ENCODE assay signal across 20 cellular contexts in genomic region chr19:16160445-16160942, GRCh38. TPM values are rescaled to one million over a fixed set of nuclear protein-coding genes. Genes with fewer than 3 reads are reported as not detected.
A peak's percentile ranks its signal among the peaks of the same experiment; 100 is the strongest.
DNase-seq lines count a peak whose midpoint lies in the region; ATAC-seq, FAIRE-seq and TF ChIP-seq lines count a peak whose summit lies in the region.
"Had no signal": no experiment of that assay in that cellular context is flagged by ENCODE, and none has a peak within 500 bp of the region (broad histone marks: within the 10 kb centered on the region; RNA-seq: fewer than 3 reads in every experiment).

No MANE protein-coding gene starts in this region.

- H3K9me3 Mint-ChIP-seq in activated T-cell treated with anti-CD3 and anti-CD28 coated beads, Interleukin-2, amount 50 U/mL, for 24 hours: no peaks in the 10 kb centered on the region
- H3K9me3 Mint-ChIP-seq in activated B cell treated with CpG ODN at 0.5 μM for 24 hours: no peaks in the 10 kb centered on the region
- no peaks in the 10 kb centered on the region for H3K9me3 Mint-ChIP-seq in stimulated activated memory B cell treated with anti-CD40 and anti-IgM and Interleukin-4, amounts not matched to agents 10 μg/mL and 1 μg/mL and 100 μg/mL, for 72 hours
- H3K9me3 Mint-ChIP-seq: activated CD4-positive, alpha-beta T cell treated with anti-CD3 and anti-CD28 coated beads, Interleukin-2, amount 10 ng/mL, durations not matched to agents 7 days and 5 days had no signal

- CTCF ChIA-PET in activated B cell treated with CpG ODN at 0.5 μM for 24 hours (lab: Charles Lee) (no interaction called here), GM12878 (lab: Yijun Ruan, JAX) (interaction anchor here (0.6 to 0.7 kb wide), 2 partner anchors 20 to 98 kb away, joined by 4 read pairs; no protein-coding TSS in a partner anchor)

- RAD21 ChIA-PET in GM12878 (lab: Charles Lee; ENCODE audit: unreplicated experiment): no interaction called here

- no peaks in the 10 kb centered on the region for H4K20me1 ChIP-seq in GM12878 (ENCODE audit: control insufficient read depth, insufficient read depth)

- H3K36me3 ChIP-seq in GM12878 (ENCODE audit: control insufficient read depth in 2 of 2, insufficient read depth in 2 of 2, low read length in 1 of 2): peaks cover 11 to 16% of the 10 kb centered on the region in 2 experiments
- H3K36me3 ChIP-seq: HAP-1, thoracic aorta had no signal

- TF ChIP-seq EP300 in GM12878 (IDR thresholded peaks at IDR 0.05; ENCODE audit: borderline replicate concordance in 1 of 2, control insufficient read depth in 1 of 2, low read depth in 2 of 2, low read length in 2 of 2): no peak

- H3K4me3 ChIP-seq in GM12878: no peak overlapping the region
- H3K4me3 ChIP-seq: HAP-1, mucosa of descending colon, SK-N-MC, thoracic aorta had no signal

- no peak overlapping the region; the same call in 1 of the 2 replicates for H3K27ac ChIP-seq in GM12878 (ENCODE audit: control insufficient read depth, insufficient read depth)
- H3K27ac ChIP-seq: HL-60, SK-N-MC, thoracic aorta had no signal

- H3K4me1 ChIP-seq in GM12878 (ENCODE audit: control insufficient read depth, insufficient read depth, low read length): peaks cover 15% of the 10 kb centered on the region
- H3K4me1 ChIP-seq: HAP-1 had no signal

- H2AFZ ChIP-seq in GM12878 (ENCODE audit: control insufficient read depth, low read depth, low read length): no peak overlapping the region

- no peaks in the 10 kb centered on the region for H3K79me2 ChIP-seq in GM12878 (ENCODE audit: control insufficient read depth, insufficient read depth, low read length)

- peak; percentile 52 for TF ChIP-seq POLR2A in GM12878 (IDR thresholded peaks at IDR 0.05; ENCODE audit: low read depth, low read length)

- H3K4me1 Mint-ChIP-seq in activated T-cell treated with anti-CD3 and anti-CD28 coated beads, Interleukin-2, amount 50 U/mL, for 24 hours (ENCODE audit: low read depth): peaks cover 20% of the 10 kb centered on the region
- peaks cover 15% of the 10 kb centered on the region for H3K4me1 Mint-ChIP-seq in activated B cell treated with CpG ODN at 0.5 μM for 24 hours
- H3K4me1 Mint-ChIP-seq in stimulated activated memory B cell treated with anti-CD40 and anti-IgM and Interleukin-4, amounts not matched to agents 10 μg/mL and 1 μg/mL and 100 μg/mL, for 72 hours: peaks cover 34% of the 10 kb centered on the region

- FAIRE-seq in GM12878 (lab: Jason Lieb, UNC): no peak

- H3K36me3 Mint-ChIP-seq in activated T-cell treated with anti-CD3 and anti-CD28 coated beads, Interleukin-2, amount 50 U/mL, for 24 hours (ENCODE audit: low read depth): peaks cover 25% of the 10 kb centered on the region
- H3K36me3 Mint-ChIP-seq in activated B cell treated with CpG ODN at 0.5 μM for 24 hours (ENCODE audit: low read depth): peaks cover 31% of the 10 kb centered on the region
- H3K36me3 Mint-ChIP-seq in stimulated activated memory B cell treated with anti-CD40 and anti-IgM and Interleukin-4, amounts not matched to agents 10 μg/mL and 1 μg/mL and 100 μg/mL, for 72 hours: peaks cover 27% of the 10 kb centered on the region

- peak overlapping the region; percentile 95 for H3K27ac Mint-ChIP-seq in activated T-cell treated with anti-CD3 and anti-CD28 coated beads, Interleukin-2, amount 50 U/mL, for 24 hours
- peak overlapping the region; percentile 53 for H3K27ac Mint-ChIP-seq in activated B cell treated with CpG ODN at 0.5 μM for 24 hours
- H3K27ac Mint-ChIP-seq in stimulated activated memory B cell treated with anti-CD40 and anti-IgM and Interleukin-4, amounts not matched to agents 10 μg/mL and 1 μg/mL and 100 μg/mL, for 72 hours: peak overlapping the region; percentile 46

- POLR2A ChIA-PET in activated B cell treated with CpG ODN at 0.5 μM for 24 hours (lab: Charles Lee) (interaction anchor here (0.6 to 10.3 kb wide), 4 partner anchors 11 to 200 kb away, joined by 4 to 154 read pairs (median 16); partner anchors contain the start of genes HSH2D and RAB8A), GM12878 (lab: Charles Lee) (interaction anchor here (0.5 to 2.3 kb wide), 2 partner anchors 17 to 1364 kb away, joined by 3 to 12 read pairs; partner anchors contain the start of gene HSH2D)

- WGBS in GM12878 (ENCODE audit: insufficient coverage, insufficient replicate concordance, low lambda C conversion rate, missing lambda C conversion rate): 8% methylated on average over 6 of the region's 6 CpGs

- intact Hi-C loops in activated B cell treated with CpG ODN at 0.5 μM for 24 hours (cut with micrococcal nuclease): loop anchor here (2.0 kb wide), 1 partner anchor 20 kb away; no protein-coding TSS in a partner anchor
- intact Hi-C loops in GM12878 (cut with micrococcal nuclease; ENCODE audit: unreplicated experiment): no loop called here

- DNase-seq in activated T-cell treated with anti-CD3 and anti-CD28 coated beads, Interleukin-2, amount 50 U/mL, for 24 hours: peak; percentile 43
- DNase-seq in activated T-cell treated with anti-CD3 and anti-CD28 coated beads for 4 hours (no peak), activated B cell treated with CpG ODN at 0.5 μM for 24 hours (no peak), GM12878 (ENCODE audit: low read depth, low spot score) (no peak), NCI-H2196 (lab: John Stamatoyannopoulos, UW; ENCODE audit: unreplicated experiment) (no peak), NCI-H1417 (lab: John Stamatoyannopoulos, UW) (no peak)
- DNase-seq: DMS 273 treated with DMSO at 0.1 percent for 48 hours, mucosa of descending colon, NCI-H1694 had no signal

- H3K4me3 Mint-ChIP-seq in activated T-cell treated with anti-CD3 and anti-CD28 coated beads, Interleukin-2, amount 50 U/mL, for 24 hours: peak overlapping the region; percentile 56
- no peak overlapping the region for H3K4me3 Mint-ChIP-seq in activated B cell treated with CpG ODN at 0.5 μM for 24 hours
- H3K4me3 Mint-ChIP-seq in stimulated activated memory B cell treated with anti-CD40 and anti-IgM and Interleukin-4, amounts not matched to agents 10 μg/mL and 1 μg/mL and 100 μg/mL, for 72 hours: no peak overlapping the region
- H3K4me3 Mint-ChIP-seq: activated CD4-positive, alpha-beta T cell treated with anti-CD3 and anti-CD28 coated beads, Interleukin-2, amount 10 ng/mL, durations not matched to agents 7 days and 5 days; CD14-positive monocyte had no signal

- no TSS peak for BruUV-seq in GM12878 (replicated peaks; lab: Mats Ljungman, UMichigan)

- in situ Hi-C loops in GM12878 (cut with MboI): no loop called here

- ATAC-seq in activated B cell treated with CpG ODN at 0.5 μM for 24 hours (ENCODE audit: low read depth) (peak; percentile 13), GM12878 (peak; percentile 54), GM18873 (IDR thresholded peaks at IDR 0.05; ENCODE audit: low FRiP score, unreplicated experiment) (no peak)
- ATAC-seq in stimulated activated memory B cell treated with anti-CD40 and anti-IgM and Interleukin-4, amounts not matched to agents 10 μg/mL and 1 μg/mL and 100 μg/mL, for 72 hours: peak; percentile 49
- ATAC-seq: left lobe of liver had no signal

- H3K27me3 Mint-ChIP-seq in activated T-cell treated with anti-CD3 and anti-CD28 coated beads, Interleukin-2, amount 50 U/mL, for 24 hours: no peaks in the 10 kb centered on the region
- H3K27me3 Mint-ChIP-seq in activated B cell treated with CpG ODN at 0.5 μM for 24 hours: no peaks in the 10 kb centered on the region
- no peaks in the 10 kb centered on the region for H3K27me3 Mint-ChIP-seq in stimulated activated memory B cell treated with anti-CD40 and anti-IgM and Interleukin-4, amounts not matched to agents 10 μg/mL and 1 μg/mL and 100 μg/mL, for 72 hours
- H3K27me3 Mint-ChIP-seq: activated CD4-positive, alpha-beta T cell treated with anti-CD3 and anti-CD28 coated beads, Interleukin-2, amount 10 ng/mL, durations not matched to agents 7 days and 5 days had no signal

- TF ChIP-seq CTCF in activated B cell treated with CpG ODN at 0.5 μM for 24 hours (IDR thresholded peaks at IDR 0.05) (no peak), GM12878 (IDR thresholded peaks at IDR 0.05 in 2 of 3, conservative IDR thresholded peaks at IDR 0.05 in 1 of 3; ENCODE audit: control insufficient read depth in 2 of 3, extremely low read depth in 1 of 3, insufficient read depth in 1 of 3, low read depth in 3 of 3, low read length in 3 of 3) (no peak)

- no peaks in the 10 kb centered on the region for H3K27me3 ChIP-seq in GM12878 (replicated peaks in 1 of 2; ENCODE audit: control insufficient read depth in 2 of 2, insufficient read depth in 2 of 2, low read length in 1 of 2)

- SMC1A ChIA-PET in GM12878 (lab: Charles Lee; ENCODE audit: uncharacterized antibody, unreplicated experiment): interaction anchor here (1.2 kb wide), 1 partner anchor 16 kb away, joined by 3 read pairs; no protein-coding TSS in a partner anchor

- H3K4me2 ChIP-seq in GM12878 (ENCODE audit: control insufficient read depth, insufficient read depth): no peak overlapping the region

- H3K9me3 ChIP-seq in GM12878 (replicated peaks; ENCODE audit: control insufficient read depth, insufficient read depth, low read length): no peaks in the 10 kb centered on the region; the same call in 2 of the 3 replicates
- H3K9me3 ChIP-seq: HAP-1, mucosa of descending colon, thoracic aorta had no signal

- no peak for TF ChIP-seq RAD21 in GM12878 (IDR thresholded peaks at IDR 0.05; ENCODE audit: insufficient read depth, low read depth, low read length)

- H3K9ac ChIP-seq in GM12878 (ENCODE audit: control insufficient read depth, insufficient read depth, low read length): no peak overlapping the region

RNA-seq across cellular contexts. Expression of gene CIB3, which starts 12.8 kb away (rescaled TPM):
- total RNA-seq in activated B cell treated with CpG ODN at 0.5 μM for 24 hours (not detected in 2 replicates), GM12878 (2014; rRNA removed) (not detected in 2 replicates), GM12878 (2014; rRNA removed; fragmentation: Illumina TruSeq; extraction: Trizol) (not detected in 2 replicates), GM12878 (2021) (not detected in 2 replicates)
- total RNA-seq in GM12878 (2013; cell fraction: nucleolus; rRNA removed): not detected in 2 replicates
- not detected for polyA plus RNA-seq in GM12878 (2011; ENCODE audit: low read depth)
- polyA plus RNA-seq in GM12878 (2011; rRNA removed) (not detected in 2 replicates), GM12878 (2014; fragmentation: Illumina TruSeq; extraction: Trizol) (not detected in 2 replicates), GM12878 (2014; fragmentation: Nextera tagmentation; extraction: Ambion mirVana) (under 1 TPM in 1 of 2 experiments, not detected in 1; 0.35 TPM), GM12878 (2014; rRNA removed) (not detected in 2 replicates), GM12878 (2016; fragmentation: Nextera tagmentation; extraction: Ambion mirVana) (not detected)
- 0.18 TPM in 1 of 2 replicates, not detected in the other for polyA plus RNA-seq in GM12878 (2011; cell fraction: cytosol; rRNA removed)
- 0.19 TPM in 1 of 2 replicates, not detected in the other for polyA plus RNA-seq in GM12878 (2011; cell fraction: nucleus; rRNA removed)
- not detected in 2 replicates for polyA plus RNA-seq in GM12878 (2012)
- polyA minus RNA-seq in GM12878 (2011; rRNA and poly(A)+ RNA removed): not detected in 2 replicates
- polyA minus RNA-seq in GM12878 (2011; cell fraction: cytosol; rRNA and poly(A)+ RNA removed): not detected in 2 replicates
- polyA minus RNA-seq in GM12878 (2011; cell fraction: nucleus; rRNA and poly(A)+ RNA removed): not detected in 2 replicates
- total RNA-seq: activated CD4-positive, alpha-beta T cell treated with anti-CD3 and anti-CD28 coated beads, Interleukin-2, amount 10 ng/mL, durations not matched to agents 7 days and 5 days; cardiac septum; left lobe of liver; mucosa of descending colon; thoracic aorta had no signal
- polyA plus RNA-seq: CD14-positive monocyte, esophagus had no signal

RNA-seq across cellular contexts. Expression of gene HSH2D, which starts 17.0 kb away (rescaled TPM):
- 172 and 191 TPM in 2 replicates for total RNA-seq in activated B cell treated with CpG ODN at 0.5 μM for 24 hours
- 70.0 and 81.1 TPM in 2 replicates for total RNA-seq in GM12878 (2013; cell fraction: nucleolus; rRNA removed)
- total RNA-seq in GM12878 (2014; rRNA removed): 118 and 121 TPM in 2 replicates
- 88.4 and 92.6 TPM in 2 replicates for total RNA-seq in GM12878 (2014; rRNA removed; fragmentation: Illumina TruSeq; extraction: Trizol)
- total RNA-seq in GM12878 (2021): 81.7 and 87.8 TPM in 2 replicates
- 60.0 TPM for polyA plus RNA-seq in GM12878 (2011; ENCODE audit: low read depth)
- 63.2 and 88.2 TPM in 2 replicates for polyA plus RNA-seq in GM12878 (2011; rRNA removed)
- 126 and 139 TPM in 2 replicates for polyA plus RNA-seq in GM12878 (2011; cell fraction: cytosol; rRNA removed)
- polyA plus RNA-seq in GM12878 (2011; cell fraction: nucleus; rRNA removed): 119 and 132 TPM in 2 replicates
- 84.2 and 96.9 TPM in 2 replicates for polyA plus RNA-seq in GM12878 (2012)
- polyA plus RNA-seq in GM12878 (2014; fragmentation: Illumina TruSeq; extraction: Trizol): 64.8 and 105 TPM in 2 replicates
- polyA plus RNA-seq in GM12878 (2014; fragmentation: Nextera tagmentation; extraction: Ambion mirVana): 10 to 100 TPM; 22.0 to 27.2 TPM
- 141 and 145 TPM in 2 replicates for polyA plus RNA-seq in GM12878 (2014; rRNA removed)
- 10 to 100 TPM; 82.0 to 90.3 TPM for polyA plus RNA-seq in GM12878 (2016; fragmentation: Nextera tagmentation; extraction: Ambion mirVana)
- polyA minus RNA-seq in GM12878 (2011; rRNA and poly(A)+ RNA removed): 31.7 and 67.1 TPM in 2 replicates
- 19.8 and 25.6 TPM in 2 replicates for polyA minus RNA-seq in GM12878 (2011; cell fraction: cytosol; rRNA and poly(A)+ RNA removed)
- polyA minus RNA-seq in GM12878 (2011; cell fraction: nucleus; rRNA and poly(A)+ RNA removed): 19.5 and 39.2 TPM in 2 replicates

RNA-seq across cellular contexts. Expression of gene FAM32A, which starts 24.7 kb away (rescaled TPM):
- total RNA-seq in activated B cell treated with CpG ODN at 0.5 μM for 24 hours (52.2 and 53.5 TPM in 2 replicates), GM12878 (2014; rRNA removed) (66.3 and 66.8 TPM in 2 replicates), GM12878 (2014; rRNA removed; fragmentation: Illumina TruSeq; extraction: Trizol) (63.7 and 71.4 TPM in 2 replicates), GM12878 (2021) (43.2 and 46.1 TPM in 2 replicates)
- 18.0 and 19.0 TPM in 2 replicates for total RNA-seq in GM12878 (2013; cell fraction: nucleolus; rRNA removed)
- polyA plus RNA-seq in GM12878 (2011; ENCODE audit: low read depth): 40.7 TPM
- polyA plus RNA-seq in GM12878 (2011; rRNA removed) (104 TPM in 2 replicates), GM12878 (2014; fragmentation: Illumina TruSeq; extraction: Trizol) (52.0 and 72.3 TPM in 2 replicates), GM12878 (2014; fragmentation: Nextera tagmentation; extraction: Ambion mirVana) (10 to 100 TPM; 33.3 to 43.0 TPM), GM12878 (2014; rRNA removed) (74.4 and 75.3 TPM in 2 replicates), GM12878 (2016; fragmentation: Nextera tagmentation; extraction: Ambion mirVana) (100 to 1,000 TPM in 1 of 2 experiments, 10 to 100 TPM in 1; 97.2 to 116 TPM)
- 95.9 and 106 TPM in 2 replicates for polyA plus RNA-seq in GM12878 (2011; cell fraction: cytosol; rRNA removed)
- 66.1 and 66.2 TPM in 2 replicates for polyA plus RNA-seq in GM12878 (2011; cell fraction: nucleus; rRNA removed)
- 42.9 and 44.6 TPM in 2 replicates for polyA plus RNA-seq in GM12878 (2012)
- polyA minus RNA-seq in GM12878 (2011; rRNA and poly(A)+ RNA removed): 38.4 and 40.3 TPM in 2 replicates
- 15.2 and 15.9 TPM in 2 replicates for polyA minus RNA-seq in GM12878 (2011; cell fraction: cytosol; rRNA and poly(A)+ RNA removed)
- 7.7 and 12.0 TPM in 2 replicates for polyA minus RNA-seq in GM12878 (2011; cell fraction: nucleus; rRNA and poly(A)+ RNA removed)

RNA-seq across cellular contexts. Expression of gene AP1M1, which starts 37.2 kb away (rescaled TPM):
- total RNA-seq in activated B cell treated with CpG ODN at 0.5 μM for 24 hours (82.6 and 87.5 TPM in 2 replicates), GM12878 (2014; rRNA removed) (60.9 and 74.8 TPM in 2 replicates), GM12878 (2014; rRNA removed; fragmentation: Illumina TruSeq; extraction: Trizol) (26.7 and 28.8 TPM in 2 replicates), GM12878 (2021) (74.7 and 76.5 TPM in 2 replicates)
- total RNA-seq in GM12878 (2013; cell fraction: nucleolus; rRNA removed): 32.4 and 32.5 TPM in 2 replicates
- polyA plus RNA-seq in GM12878 (2011; ENCODE audit: low read depth): 18.0 TPM
- polyA plus RNA-seq in GM12878 (2011; rRNA removed) (25.4 and 37.8 TPM in 2 replicates), GM12878 (2014; fragmentation: Illumina TruSeq; extraction: Trizol) (33.8 and 36.8 TPM in 2 replicates), GM12878 (2014; fragmentation: Nextera tagmentation; extraction: Ambion mirVana) (1 to 10 TPM; 1.0 to 5.6 TPM), GM12878 (2014; rRNA removed) (51.6 and 64.7 TPM in 2 replicates), GM12878 (2016; fragmentation: Nextera tagmentation; extraction: Ambion mirVana) (100 to 1,000 TPM; 108 to 116 TPM)
- polyA plus RNA-seq in GM12878 (2011; cell fraction: cytosol; rRNA removed): 53.3 and 59.2 TPM in 2 replicates
- 80.0 and 94.6 TPM in 2 replicates for polyA plus RNA-seq in GM12878 (2011; cell fraction: nucleus; rRNA removed)
- 51.9 and 71.8 TPM in 2 replicates for polyA plus RNA-seq in GM12878 (2012)
- polyA minus RNA-seq in GM12878 (2011; rRNA and poly(A)+ RNA removed): 37.5 and 44.4 TPM in 2 replicates
- 26.2 and 33.3 TPM in 2 replicates for polyA minus RNA-seq in GM12878 (2011; cell fraction: cytosol; rRNA and poly(A)+ RNA removed)
- polyA minus RNA-seq in GM12878 (2011; cell fraction: nucleus; rRNA and poly(A)+ RNA removed): 24.3 and 42.8 TPM in 2 replicates

RNA-seq across cellular contexts. Expression of gene RAB8A, which starts 48.8 kb away (rescaled TPM):
- 157 and 171 TPM in 2 replicates for total RNA-seq in activated B cell treated with CpG ODN at 0.5 μM for 24 hours
- 85.8 and 91.6 TPM in 2 replicates for total RNA-seq in GM12878 (2013; cell fraction: nucleolus; rRNA removed)
- 94.2 and 104 TPM in 2 replicates for total RNA-seq in GM12878 (2014; rRNA removed)
- 233 and 239 TPM in 2 replicates for total RNA-seq in GM12878 (2014; rRNA removed; fragmentation: Illumina TruSeq; extraction: Trizol)
- 162 and 181 TPM in 2 replicates for total RNA-seq in GM12878 (2021)
- polyA plus RNA-seq in GM12878 (2011; ENCODE audit: low read depth): 29.0 TPM
- 177 and 189 TPM in 2 replicates for polyA plus RNA-seq in GM12878 (2011; rRNA removed)
- 137 and 184 TPM in 2 replicates for polyA plus RNA-seq in GM12878 (2011; cell fraction: cytosol; rRNA removed)
- polyA plus RNA-seq in GM12878 (2011; cell fraction: nucleus; rRNA removed): 94.2 and 96.1 TPM in 2 replicates
- polyA plus RNA-seq in GM12878 (2012): 75.4 and 124 TPM in 2 replicates
- 138 and 168 TPM in 2 replicates for polyA plus RNA-seq in GM12878 (2014; fragmentation: Illumina TruSeq; extraction: Trizol)
- 10 to 100 TPM; 23.9 to 39.1 TPM for polyA plus RNA-seq in GM12878 (2014; fragmentation: Nextera tagmentation; extraction: Ambion mirVana)
- 204 and 226 TPM in 2 replicates for polyA plus RNA-seq in GM12878 (2014; rRNA removed)
- polyA plus RNA-seq in GM12878 (2016; fragmentation: Nextera tagmentation; extraction: Ambion mirVana): 100 to 1,000 TPM; 308 to 314 TPM
- polyA minus RNA-seq in GM12878 (2011; rRNA and poly(A)+ RNA removed): 303 and 377 TPM in 2 replicates
- 89.7 and 135 TPM in 2 replicates for polyA minus RNA-seq in GM12878 (2011; cell fraction: cytosol; rRNA and poly(A)+ RNA removed)
- 71.4 and 108 TPM in 2 replicates for polyA minus RNA-seq in GM12878 (2011; cell fraction: nucleus; rRNA and poly(A)+ RNA removed)
